11 cellular contexts compared by ENCODE assay signal in genomic region chr20:18754030-18754659, GRCh38. TPM values are rescaled to one million over a fixed set of nuclear protein-coding genes. Genes with fewer than 3 reads are reported as not detected.
DNase-seq lines count a peak whose midpoint lies in the region; ATAC-seq and TF ChIP-seq lines count a peak whose summit lies in the region.
"Had no signal": no experiment of that assay in that cellular context is flagged by ENCODE, and none has a peak within 500 bp of the region (broad histone marks: within the 10 kb centered on the region; RNA-seq: fewer than 3 reads in every experiment).

No MANE protein-coding gene starts in this region.

- no peaks in the 10 kb centered on the region for H3K27me3 Mint-ChIP-seq in activated T-helper 17 cell treated with anti-CD3 and anti-CD28 coated beads, Interleukin-2, amount 50 U/mL, for 72 hours
- H3K27me3 Mint-ChIP-seq in activated CD4-positive, alpha-beta memory T cell treated with anti-CD3 and anti-CD28 coated beads for 36 hours, result no peaks in the 10 kb centered on the region
- H3K27me3 Mint-ChIP-seq: activated naive CD8-positive, alpha-beta T cell treated with anti-CD3 and anti-CD28 coated beads, Interleukin-2, amount 50 U/mL, for 24 hours; CD8-positive, alpha-beta memory T cell; natural killer cell treated with Interleukin-12 subunit alpha and Interleukin-12 subunit beta and Interleukin-15 and Interleukin-18, amount 100 ng/mL, for 72 hours had no signal

- H3K27ac Mint-ChIP-seq in activated T-helper 17 cell treated with anti-CD3 and anti-CD28 coated beads, Interleukin-2, amount 50 U/mL, for 72 hours, result no peak overlapping the region
- H3K27ac Mint-ChIP-seq in activated CD4-positive, alpha-beta memory T cell treated with anti-CD3 and anti-CD28 coated beads for 36 hours, result no peak overlapping the region
- H3K27ac Mint-ChIP-seq: activated naive CD8-positive, alpha-beta T cell treated with anti-CD3 and anti-CD28 coated beads, Interleukin-2, amount 50 U/mL, for 24 hours had no signal

- no peaks in the 10 kb centered on the region for H3K36me3 Mint-ChIP-seq in activated T-helper 17 cell treated with anti-CD3 and anti-CD28 coated beads, Interleukin-2, amount 50 U/mL, for 72 hours (ENCODE audit: low read depth)
- peaks cover 16% of the 10 kb centered on the region for H3K36me3 Mint-ChIP-seq in activated CD4-positive, alpha-beta memory T cell treated with anti-CD3 and anti-CD28 coated beads for 36 hours
- H3K36me3 Mint-ChIP-seq: natural killer cell treated with Interleukin-12 subunit alpha and Interleukin-12 subunit beta and Interleukin-15 and Interleukin-18, amount 100 ng/mL, for 72 hours had no signal

- peak; percentile 95 for ATAC-seq in GM19463 (IDR thresholded peaks at IDR 0.05; ENCODE audit: unreplicated experiment)
- peak; percentile 100 for ATAC-seq in HG03064 (IDR thresholded peaks at IDR 0.05; ENCODE audit: low read depth, unreplicated experiment)
- peak; percentile 26 for ATAC-seq in activated T-helper 17 cell treated with anti-CD3 and anti-CD28 coated beads, Interleukin-2, amount 50 U/mL, for 72 hours (replicated peaks)
- no peak for ATAC-seq in Right ventricle myocardium superior (ENCODE audit: poor library complexity)
- ATAC-seq: activated naive CD8-positive, alpha-beta T cell treated with anti-CD3 and anti-CD28 coated beads, Interleukin-2, amount 50 U/mL, for 24 hours had no signal

- no peak for DNase-seq in NCI-H1436 (lab: John Stamatoyannopoulos, UW)
- no peak for DNase-seq in activated CD4-positive, alpha-beta memory T cell treated with anti-CD3 and anti-CD28 coated beads for 36 hours
- no peak for DNase-seq in SKM-1 treated with dmso at 0.1 percent for 144 hours (lab: John Stamatoyannopoulos, UW; ENCODE audit: unreplicated experiment)
- no peak for DNase-seq in Right ventricle myocardium superior
- DNase-seq: activated naive CD8-positive, alpha-beta T cell treated with anti-CD3 and anti-CD28 coated beads, Interleukin-2, amount 50 U/mL, for 24 hours had no signal

- POLR2A ChIA-PET in activated CD4-positive, alpha-beta memory T cell treated with anti-CD3 and anti-CD28 coated beads for 36 hours (lab: Charles Lee), result no interaction called here

- peak; percentile 38; the same call in 1 of the 3 replicates for TF ChIP-seq CTCF in GM12872 (IDR thresholded peaks at IDR 0.05; ENCODE audit: insufficient read depth, low read depth, low read length)

- H3K4me3 Mint-ChIP-seq in activated T-helper 17 cell treated with anti-CD3 and anti-CD28 coated beads, Interleukin-2, amount 50 U/mL, for 72 hours, result no peak overlapping the region
- H3K4me3 Mint-ChIP-seq in activated CD4-positive, alpha-beta memory T cell treated with anti-CD3 and anti-CD28 coated beads for 36 hours, result no peak overlapping the region
- H3K4me3 Mint-ChIP-seq: activated naive CD8-positive, alpha-beta T cell treated with anti-CD3 and anti-CD28 coated beads, Interleukin-2, amount 50 U/mL, for 24 hours; natural killer cell treated with Interleukin-12 subunit alpha and Interleukin-12 subunit beta and Interleukin-15 and Interleukin-18, amount 100 ng/mL, for 72 hours had no signal

- peaks cover 5% of the 10 kb centered on the region for H3K4me1 Mint-ChIP-seq in activated T-helper 17 cell treated with anti-CD3 and anti-CD28 coated beads, Interleukin-2, amount 50 U/mL, for 72 hours
- peaks cover 5% of the 10 kb centered on the region for H3K4me1 Mint-ChIP-seq in activated CD4-positive, alpha-beta memory T cell treated with anti-CD3 and anti-CD28 coated beads for 36 hours (ENCODE audit: low read depth)

- CTCF ChIA-PET in activated CD4-positive, alpha-beta memory T cell treated with anti-CD3 and anti-CD28 coated beads for 36 hours (lab: Charles Lee), result interaction anchor here (1.6 kb wide), 1 partner anchor 122 kb away, joined by 4 read pairs; no protein-coding TSS in a partner anchor

- intact Hi-C loops in activated CD4-positive, alpha-beta memory T cell treated with anti-CD3 and anti-CD28 coated beads for 36 hours (cut with micrococcal nuclease), result no loop called here
- intact Hi-C loops in Right ventricle myocardium superior (cut with DNase I), result no loop called here

- no peaks in the 10 kb centered on the region for H3K9me3 Mint-ChIP-seq in activated T-helper 17 cell treated with anti-CD3 and anti-CD28 coated beads, Interleukin-2, amount 50 U/mL, for 72 hours
- H3K9me3 Mint-ChIP-seq in activated CD4-positive, alpha-beta memory T cell treated with anti-CD3 and anti-CD28 coated beads for 36 hours, result peaks cover 8% of the 10 kb centered on the region
- H3K9me3 Mint-ChIP-seq: activated naive CD8-positive, alpha-beta T cell treated with anti-CD3 and anti-CD28 coated beads, Interleukin-2, amount 50 U/mL, for 24 hours; natural killer cell treated with Interleukin-12 subunit alpha and Interleukin-12 subunit beta and Interleukin-15 and Interleukin-18, amount 100 ng/mL, for 72 hours had no signal

RNA-seq across cellular contexts. Expression of gene SCP2D1, which starts 59.4 kb away (rescaled TPM):
- total RNA-seq in activated T-helper 17 cell treated with anti-CD3 and anti-CD28 coated beads, Interleukin-2, amount 50 U/mL, for 72 hours, result not detected
- not detected for total RNA-seq in activated CD4-positive, alpha-beta memory T cell treated with anti-CD3 and anti-CD28 coated beads for 36 hours
- not detected for total RNA-seq in Right ventricle myocardium superior
- total RNA-seq: CD8-positive, alpha-beta memory T cell; natural killer cell treated with Interleukin-12 subunit alpha and Interleukin-12 subunit beta and Interleukin-15 and Interleukin-18, amount 100 ng/mL, for 72 hours had no signal
